ENCODE assay signal across 10 cellular contexts in genomic region chr10:63491558-63492316, GRCh38. TPM values are rescaled to one million over a fixed set of nuclear protein-coding genes. Genes with fewer than 3 reads are reported as not detected.
DNase-seq lines count a peak whose midpoint lies in the region; ATAC-seq and TF ChIP-seq lines count a peak whose summit lies in the region.
"Had no signal": no experiment of that assay in that cellular context is flagged by ENCODE, and none has a peak within 500 bp of the region (broad histone marks: within the 10 kb centered on the region; RNA-seq: fewer than 3 reads in every experiment).

No MANE protein-coding gene starts in this region.

- peak; percentile 47 for DNase-seq in ELF-1 (ENCODE audit: low read depth, low spot score)
- DNase-seq in SK-N-MC (ENCODE audit: low read depth, low spot score) = peak; percentile 93
- peak; percentile 72 for DNase-seq in renal cortical epithelial cell (ENCODE audit: low read depth)
- DNase-seq in activated naive CD4-positive, alpha-beta T cell treated with anti-CD3 and anti-CD28 coated beads, Interleukin-2, amount 50 U/mL, for 16 hours = no peak
- no peak for DNase-seq in NCI-H1092 treated with DMSO at 0.1 percent for 48 hours (lab: John Stamatoyannopoulos, UW)
- DNase-seq in epidermal melanocyte (ENCODE audit: insufficient read length, low spot score) = no peak
- DNase-seq in GM13977 (ENCODE audit: low spot score) = no peak
- DNase-seq: activated CD4-positive, alpha-beta T cell treated with anti-CD3 and anti-CD28 coated beads for 4 hours; NCI-H1436 treated with DMSO at 0.1 percent for 48 hours had no signal

- H3K4me1 ChIP-seq in gastroesophageal sphincter = peaks cover 0 to 40% (median 8%) of the 10 kb centered on the region in 3 donors

- TF ChIP-seq EP300 in gastroesophageal sphincter (IDR thresholded peaks at IDR 0.05) = no peak

- ATAC-seq in gastroesophageal sphincter = peak; percentile 83

- peak overlapping the region; percentile 98 for H3K27ac ChIP-seq in SK-N-MC
- H3K27ac ChIP-seq in gastroesophageal sphincter = peak overlapping the region in 2 of 4 donors; percentile 58 to 62

- TF ChIP-seq CTCF in gastroesophageal sphincter (IDR thresholded peaks at IDR 0.05) (no peak), GM13977 (IDR thresholded peaks at IDR 0.05; ENCODE audit: extremely low read depth, insufficient read depth, missing control alignments) (no peak)

- WGBS in gastroesophageal sphincter (ENCODE audit: low coverage in 1 of 2), 2 donors = 43% methylated on average over 1 to 6 of the region's 8 CpGs

- no peaks in the 10 kb centered on the region for H3K27me3 ChIP-seq in gastroesophageal sphincter

- in situ Hi-C loops in GM13977 (cut with MboI; ENCODE audit: low pct_unique_long_range_greater_than_20kb, low sequenced_read_pairs, unreplicated experiment) = no loop called here

- peak overlapping the region; percentile 66 for H3K9ac ChIP-seq in SK-N-MC (ENCODE audit: insufficient read length)

- H3K9me3 ChIP-seq in SK-N-MC (ENCODE audit: low read depth, low read length) (no peaks in the 10 kb centered on the region), gastroesophageal sphincter (no peaks in the 10 kb centered on the region)

- peak overlapping the region; percentile 71 for H3K4me3 ChIP-seq in SK-N-MC
- no peak overlapping the region for H3K4me3 ChIP-seq in gastroesophageal sphincter

- no peak for TF ChIP-seq POLR2A in gastroesophageal sphincter (IDR thresholded peaks at IDR 0.05)

- H3K36me3 ChIP-seq in SK-N-MC (ENCODE audit: insufficient read depth, low read length) (no peaks in the 10 kb centered on the region; the same call in 1 of the 2 replicates), gastroesophageal sphincter (no peaks in the 10 kb centered on the region)

RNA-seq across cellular contexts. Expression of gene JMJD1C, which starts 26.0 kb away (rescaled TPM):
- total RNA-seq in gastroesophageal sphincter (100 to 1,000 TPM in 2 of 4 donors, 10 to 100 TPM in 2; 76.2 to 150 (median 101) TPM), renal cortical epithelial cell (74.8 and 122 TPM in 2 replicates)

RNA-seq across cellular contexts. Expression of gene REEP3, which starts 29.5 kb away (rescaled TPM):
- total RNA-seq in gastroesophageal sphincter (100 to 1,000 TPM in 2 of 4 donors, 10 to 100 TPM in 2; 86.1 to 129 (median 97.3) TPM), renal cortical epithelial cell (85.7 and 90.6 TPM in 2 replicates)

Comparison
In these comparisons a context has a peak if more than half of its experiments do, and no peak if none do; other contexts are left out.
1. DNase-seq: peak in ELF-1 (single experiment), SK-N-MC (single experiment) and renal cortical epithelial cell (single experiment); none in activated naive CD4-positive, alpha-beta T cell treated with anti-CD3 and anti-CD28 coated beads, Interleukin-2, amount 50 U/mL, for 16 hours (single experiment), NCI-H1092 treated with DMSO at 0.1 percent for 48 hours (single experiment), epidermal melanocyte (single experiment) and GM13977 (single experiment).